2 cellular contexts compared by ENCODE assay signal in the genomic region with DNA sequence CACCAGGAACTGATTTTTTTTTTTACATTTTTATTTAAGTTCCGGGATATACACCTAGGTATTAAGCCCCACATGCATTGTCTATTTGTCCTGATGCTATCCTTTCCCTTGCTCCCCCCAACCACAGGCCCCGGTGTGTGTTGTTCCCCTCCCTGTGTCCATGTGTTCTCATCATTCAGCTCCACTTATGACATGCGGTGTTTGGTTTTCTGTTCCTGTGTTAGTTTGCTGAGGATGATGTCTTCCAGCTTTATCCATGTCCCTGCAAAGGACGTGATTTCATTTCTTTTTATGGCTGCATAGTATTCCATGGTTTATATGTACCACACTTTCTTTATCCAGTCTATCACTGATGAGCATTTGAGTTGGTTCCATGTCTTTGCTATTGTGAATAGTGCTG.
TF ChIP-seq lines count a peak whose summit lies in the region.
"Not testable (repeated sequence)": the region's sequence is repeated elsewhere in the genome, so short reads cannot be mapped to it uniquely, and the experiment has no call there.

No MANE protein-coding gene starts in this region.

TF ChIP-seq in K562, 482 proteins besides CTCF, POLR2A, EP300 and RAD21 (continues in another document):
- peak; percentile 32; the same call in 1 of the 2 replicates for TF ChIP-seq VEZF1 (CRISPR knock-in tag; IDR thresholded peaks at IDR 0.05)
- TF ChIP-seq ZBTB40 (IDR thresholded peaks at IDR 0.05) = peak; percentile 17; the same call in 1 of the 2 replicates
- TF ChIP-seq ZBTB40 (CRISPR knock-in tag; IDR thresholded peaks at IDR 0.05) = not testable (repeated sequence)
- peak in 1 of 2 experiments; percentile 64; a peak in 2 of 4 replicates for TF ChIP-seq HDAC1 (IDR thresholded peaks at IDR 0.05)
- peak; percentile 34; the same call in 1 of the 2 replicates for TF ChIP-seq EP400 (IDR thresholded peaks at IDR 0.05)
- TF ChIP-seq CC2D1A (IDR thresholded peaks at IDR 0.05) = 0 out of 2 replicates have a peak, but pooled peaks have one; percentile 17
- TF ChIP-seq HDGF (IDR thresholded peaks at IDR 0.05) = peak; percentile 65; the same call in 1 of the 2 replicates
- peak; percentile 71; the same call in 1 of the 2 replicates for TF ChIP-seq LARP7 (IDR thresholded peaks at IDR 0.05)
- peak; percentile 95 for TF ChIP-seq ZNF146 (CRISPR knock-in tag; IDR thresholded peaks at IDR 0.05; ENCODE audit: unreplicated experiment)

TF ChIP-seq in HepG2, 621 proteins besides CTCF, POLR2A, EP300 and RAD21:
- TF ChIP-seq, protein P1, sequence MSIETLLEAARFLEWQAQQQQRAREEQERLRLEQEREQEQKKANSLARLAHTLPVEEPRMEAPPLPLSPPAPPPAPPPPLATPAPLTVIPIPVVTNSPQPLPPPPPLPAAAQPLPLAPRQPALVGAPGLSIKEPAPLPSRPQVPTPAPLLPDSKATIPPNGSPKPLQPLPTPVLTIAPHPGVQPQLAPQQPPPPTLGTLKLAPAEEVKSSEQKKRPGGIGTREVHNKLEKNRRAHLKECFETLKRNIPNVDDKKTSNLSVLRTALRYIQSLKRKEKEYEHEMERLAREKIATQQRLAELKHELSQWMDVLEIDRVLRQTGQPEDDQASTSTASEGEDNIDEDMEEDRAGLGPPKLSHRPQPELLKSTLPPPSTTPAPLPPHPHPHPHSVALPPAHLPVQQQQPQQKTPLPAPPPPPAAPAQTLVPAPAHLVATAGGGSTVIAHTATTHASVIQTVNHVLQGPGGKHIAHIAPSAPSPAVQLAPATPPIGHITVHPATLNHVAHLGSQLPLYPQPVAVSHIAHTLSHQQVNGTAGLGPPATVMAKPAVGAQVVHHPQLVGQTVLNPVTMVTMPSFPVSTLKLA (IDR thresholded peaks at IDR 0.05) = peak; percentile 40; the same call in 1 of the 2 replicates
